ENCODE assay signal across 12 cellular contexts in the genomic region with DNA sequence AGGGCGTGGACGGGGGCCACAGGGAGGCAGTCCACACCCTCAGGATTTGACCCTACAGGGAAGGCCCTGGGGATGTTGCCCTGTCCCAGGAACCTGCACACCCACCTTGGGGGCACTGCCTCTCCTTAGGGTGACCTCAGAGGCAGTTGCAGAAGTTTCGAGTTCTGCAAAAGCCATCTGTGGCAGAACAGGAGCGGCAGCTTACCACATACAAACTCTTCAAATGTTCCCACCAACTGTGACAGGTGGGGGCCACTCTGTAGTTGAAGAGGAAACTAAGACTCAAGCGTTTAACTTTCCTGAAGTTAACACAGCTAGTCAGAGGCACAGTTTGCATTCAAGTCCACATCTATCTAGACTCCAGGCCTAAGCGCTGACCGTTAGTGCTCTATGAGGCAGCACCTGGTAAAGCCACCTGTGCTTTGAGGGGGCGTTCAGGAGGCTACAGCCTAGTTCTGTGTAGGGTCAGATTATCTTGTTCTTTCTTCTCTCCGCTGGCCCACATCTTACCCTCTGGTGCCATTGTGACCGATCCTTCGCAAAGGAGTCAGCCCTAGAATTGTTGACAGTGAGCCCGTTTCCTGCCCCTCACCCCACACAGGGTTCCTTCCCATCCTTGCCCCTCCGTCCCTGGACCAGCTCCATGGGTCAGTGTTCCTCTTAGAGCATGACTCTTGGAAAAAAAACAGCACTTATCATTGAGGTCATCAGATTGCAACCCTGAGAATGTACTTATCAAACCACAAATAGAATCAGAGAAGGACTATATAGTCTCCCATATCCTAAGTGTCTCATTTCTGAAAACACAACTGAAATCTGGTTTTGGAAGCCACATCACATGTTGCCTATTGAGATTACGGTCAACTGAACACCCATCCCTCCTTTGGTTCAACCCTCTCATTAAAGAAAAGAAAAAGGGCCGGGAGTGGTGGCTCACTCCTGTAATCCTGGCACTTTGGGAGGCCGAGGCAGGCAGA. TPM values are rescaled to one million over a fixed set of nuclear protein-coding genes. Genes with fewer than 3 reads are reported as not detected.
DNase-seq lines count a peak whose midpoint lies in the region; ATAC-seq, FAIRE-seq and TF ChIP-seq lines count a peak whose summit lies in the region.
"Had no signal": no experiment of that assay in that cellular context is flagged by ENCODE, and none has a peak within 500 bp of the region (broad histone marks: within the 10 kb centered on the region; RNA-seq: fewer than 3 reads in every experiment).

No MANE protein-coding gene starts in this region.

- H3K9me3 ChIP-seq in breast epithelium (no peaks in the 10 kb centered on the region), right cardiac atrium (ENCODE audit: control insufficient read depth, low read length) (no peaks in the 10 kb centered on the region)
- H3K9me3 ChIP-seq: suprapubic skin had no signal

- H3K27ac ChIP-seq in KMS-11: peak overlapping the region; percentile 89
- peak overlapping the region; percentile 22 for H3K27ac ChIP-seq in epithelial cell of prostate
- peak overlapping the region in 1 of 2 donors; percentile 64 for H3K27ac ChIP-seq in breast epithelium
- H3K27ac ChIP-seq in right cardiac atrium (ENCODE audit: low read length): no peak overlapping the region
- H3K27ac ChIP-seq: suprapubic skin had no signal

- no peak for FAIRE-seq in urothelium cell line (lab: Jason Lieb, UNC)
- FAIRE-seq: endometrium had no signal

- no TSS peak for BruUV-seq in Calu3 (replicated peaks; lab: Mats Ljungman, UMichigan)

- H3K27me3 ChIP-seq in KMS-11 (ENCODE audit: insufficient read depth, low read depth): peaks cover 11% of the 10 kb centered on the region
- no peaks in the 10 kb centered on the region for H3K27me3 ChIP-seq in breast epithelium
- no peaks in the 10 kb centered on the region for H3K27me3 ChIP-seq in right cardiac atrium (ENCODE audit: control insufficient read depth, insufficient read depth)
- H3K27me3 ChIP-seq: suprapubic skin had no signal

- ATAC-seq in GM19463 (IDR thresholded peaks at IDR 0.05; ENCODE audit: unreplicated experiment) (peak; percentile 67), right cardiac atrium (no peak)

- H3K4me1 Mint-ChIP-seq in CD14-positive monocyte (peaks cover 12% of the 10 kb centered on the region), Calu3 (ENCODE audit: low read depth, unreplicated experiment) (peaks cover 34% of the 10 kb centered on the region)

- H4K20me1 ChIP-seq in KMS-11 (ENCODE audit: insufficient read depth): no peaks in the 10 kb centered on the region

- H3K36me3 ChIP-seq in KMS-11 (ENCODE audit: insufficient read depth): no peaks in the 10 kb centered on the region
- no peaks in the 10 kb centered on the region for H3K36me3 ChIP-seq in breast epithelium
- H3K36me3 ChIP-seq: suprapubic skin had no signal

- WGBS in right cardiac atrium: 84% methylated on average over 16 of the region's 16 CpGs

- H3K27ac Mint-ChIP-seq in CD14-positive monocyte (peak overlapping the region in 2 of 7 donors; percentile 29 to 54), Calu3 (ENCODE audit: unreplicated experiment) (no peak overlapping the region)

- TF ChIP-seq CTCF in CD14-positive monocyte (IDR thresholded peaks at IDR 0.05): no peak
- TF ChIP-seq CTCF in KMS-11 (conservative IDR thresholded peaks at IDR 0.05; ENCODE audit: low read depth, low read length): no peak
- no peak for TF ChIP-seq CTCF in breast epithelium (IDR thresholded peaks at IDR 0.05)
- TF ChIP-seq CTCF in Calu3 (IDR thresholded peaks at IDR 0.05; ENCODE audit: unreplicated experiment): no peak

- peaks cover 0 to 3% (median 0%) of the 10 kb centered on the region in 7 donors for H3K9me3 Mint-ChIP-seq in CD14-positive monocyte
- no peaks in the 10 kb centered on the region for H3K9me3 Mint-ChIP-seq in Calu3 (ENCODE audit: low read depth, unreplicated experiment)

- peak overlapping the region; percentile 59; the same call in 1 of the 2 replicates for H3K9ac ChIP-seq in KMS-11

- H3K27me3 Mint-ChIP-seq in CD14-positive monocyte (ENCODE audit: low read depth in 3 of 3): peaks cover 1 to 11% (median 6%) of the 10 kb centered on the region in 3 donors
- no peaks in the 10 kb centered on the region for H3K27me3 Mint-ChIP-seq in Calu3 (ENCODE audit: unreplicated experiment)

- H3K4me3 ChIP-seq in KMS-11 (IDR thresholded peaks at IDR 0.05; ENCODE audit: insufficient read depth, low read depth, low read length): no peak overlapping the region
- no peak overlapping the region for H3K4me3 ChIP-seq in breast epithelium
- H3K4me3 ChIP-seq in right cardiac atrium (ENCODE audit: low read length): no peak overlapping the region
- H3K4me3 ChIP-seq: suprapubic skin had no signal

- no peak for DNase-seq in CD14-positive monocyte (ENCODE audit: low spot score)
- DNase-seq in epithelial cell of prostate (ENCODE audit: low read depth, low spot score): no peak
- DNase-seq in breast epithelium (ENCODE audit: low spot score in 2 of 2): no peak
- DNase-seq in right cardiac atrium: no peak
- no peak for DNase-seq in Calu3
- no peak for DNase-seq in urothelium cell line (ENCODE audit: low spot score)
- DNase-seq: COR-L47, SHP77 had no signal

- peak overlapping the region; percentile 93 for H3K4me2 ChIP-seq in KMS-11

- intact Hi-C loops in CD14-positive monocyte (cut with micrococcal nuclease) (no loop called here), breast epithelium (cut with DNase I; ENCODE audit: low total_unique reads) (no loop called here), right cardiac atrium (cut with DNase I) (no loop called here), Calu3 (cut with micrococcal nuclease; ENCODE audit: unreplicated experiment) (no loop called here)

- H3K4me3 Mint-ChIP-seq in CD14-positive monocyte: peak overlapping the region; percentile 37 to 43
- H3K4me3 Mint-ChIP-seq in Calu3 (ENCODE audit: low read depth, unreplicated experiment): no peak overlapping the region

- CTCF ChIA-PET in Calu3 (lab: Charles Lee): interaction anchor here (0.6 to 0.7 kb wide), 2 partner anchors 66 to 210 kb away, joined by 4 to 7 read pairs; no protein-coding TSS in a partner anchor

- H3K4me1 ChIP-seq in KMS-11 (ENCODE audit: low read depth, poor library complexity, severe bottlenecking) (peaks cover 71% of the 10 kb centered on the region), breast epithelium (peaks cover 3 to 22% of the 10 kb centered on the region in 2 donors), right cardiac atrium (ENCODE audit: control insufficient read depth, insufficient read depth, low read length) (no peaks in the 10 kb centered on the region)

- H3K36me3 Mint-ChIP-seq in CD14-positive monocyte (no peaks in the 10 kb centered on the region), Calu3 (ENCODE audit: insufficient read depth, unreplicated experiment) (peaks cover 40% of the 10 kb centered on the region)

- no peaks in the 10 kb centered on the region; the same call in 1 of the 2 replicates for H3K79me2 ChIP-seq in KMS-11 (ENCODE audit: insufficient read depth, low read depth)

- no peak for TF ChIP-seq POLR2A in breast epithelium (IDR thresholded peaks at IDR 0.05)

- H2AFZ ChIP-seq in KMS-11 (ENCODE audit: low read depth): peak overlapping the region; percentile 32; the same call in 1 of the 2 replicates

RNA-seq across cellular contexts. Expression of a gene that starts 45.4 kb away (rescaled TPM):
- under 1 TPM in 1 of 2 donors, not detected in 1; 0.13 TPM for polyA plus RNA-seq in CD14-positive monocyte
- total RNA-seq in breast epithelium: 100 to 1,000 TPM in 1 of 3 donors, 10 to 100 TPM in 1, under 1 TPM in 1; 0.16 to 127 (median 86.5) TPM
- total RNA-seq in right cardiac atrium: not detected
- polyA plus RNA-seq in right cardiac atrium: 0.14 TPM
- total RNA-seq in Calu3 (2022): 328 and 421 TPM in 2 replicates
